In the genomic region with DNA sequence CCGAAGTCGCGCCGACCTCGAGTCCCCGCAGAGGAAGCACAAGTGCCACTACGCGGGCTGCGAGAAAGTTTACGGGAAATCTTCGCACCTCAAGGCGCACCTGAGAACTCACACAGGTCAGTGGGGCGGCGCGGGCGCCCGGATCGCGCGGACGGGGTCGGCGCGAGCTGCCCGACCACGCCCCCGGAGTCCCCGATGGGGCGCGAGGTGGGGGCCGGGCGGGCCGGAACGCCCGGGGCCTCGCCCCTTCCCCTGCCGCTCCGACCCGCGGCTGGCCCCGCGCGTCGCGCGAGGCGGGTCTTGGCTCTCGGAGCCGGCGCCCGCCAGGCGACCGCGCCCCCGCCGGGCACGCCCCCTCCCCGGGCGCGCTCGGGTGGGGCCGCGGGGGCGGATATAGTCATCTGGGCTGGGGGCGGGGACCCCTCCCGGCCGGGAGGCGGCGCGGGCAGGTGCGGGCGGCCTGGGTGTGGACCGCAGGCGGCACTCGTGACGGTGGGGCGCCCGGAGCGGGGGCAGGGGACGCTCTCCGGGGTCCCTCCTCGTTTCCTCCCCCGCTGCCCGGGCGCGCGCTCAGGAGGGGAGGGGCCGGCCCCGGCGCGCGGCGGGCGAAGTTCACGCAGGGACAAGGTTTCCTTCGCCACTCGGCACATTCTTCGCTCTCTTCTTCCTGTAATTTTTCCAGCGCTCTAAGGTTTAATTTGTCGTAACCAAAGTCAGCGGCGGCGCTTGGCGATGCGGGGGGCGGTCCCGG, we compare ENCODE assay signal across 1 cellular context.
TF ChIP-seq lines count a peak whose summit lies in the region.

No MANE protein-coding gene starts in this region.

TF ChIP-seq in HepG2, 621 proteins besides CTCF, POLR2A, EP300 and RAD21 (continued from another document and continues in another):
- TF ChIP-seq, protein P1, sequence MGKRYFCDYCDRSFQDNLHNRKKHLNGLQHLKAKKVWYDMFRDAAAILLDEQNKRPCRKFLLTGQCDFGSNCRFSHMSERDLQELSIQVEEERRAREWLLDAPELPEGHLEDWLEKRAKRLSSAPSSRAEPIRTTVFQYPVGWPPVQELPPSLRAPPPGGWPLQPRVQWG (CRISPR knock-in tag; IDR thresholded peaks at IDR 0.05; ENCODE audit: borderline replicate concordance, low read depth) = no peak
- TF ChIP-seq CBX2 (IDR thresholded peaks at IDR 0.05; ENCODE audit: low read depth, low read length) = no peak
- TF ChIP-seq CBX2 (CRISPR knock-in tag; IDR thresholded peaks at IDR 0.05; ENCODE audit: low read depth) = no peak
- TF ChIP-seq ZFP1 (CRISPR knock-in tag; IDR thresholded peaks at IDR 0.05) = no peak
- TF ChIP-seq ZNF75D (CRISPR knock-in tag; IDR thresholded peaks at IDR 0.05; ENCODE audit: borderline replicate concordance) = no peak
- TF ChIP-seq ZBTB3 (CRISPR knock-in tag; IDR thresholded peaks at IDR 0.05; ENCODE audit: borderline replicate concordance, low read depth) = no peak
- TF ChIP-seq HINFP (CRISPR knock-in tag; IDR thresholded peaks at IDR 0.05; ENCODE audit: low read depth) = no peak
- TF ChIP-seq, protein P2, sequence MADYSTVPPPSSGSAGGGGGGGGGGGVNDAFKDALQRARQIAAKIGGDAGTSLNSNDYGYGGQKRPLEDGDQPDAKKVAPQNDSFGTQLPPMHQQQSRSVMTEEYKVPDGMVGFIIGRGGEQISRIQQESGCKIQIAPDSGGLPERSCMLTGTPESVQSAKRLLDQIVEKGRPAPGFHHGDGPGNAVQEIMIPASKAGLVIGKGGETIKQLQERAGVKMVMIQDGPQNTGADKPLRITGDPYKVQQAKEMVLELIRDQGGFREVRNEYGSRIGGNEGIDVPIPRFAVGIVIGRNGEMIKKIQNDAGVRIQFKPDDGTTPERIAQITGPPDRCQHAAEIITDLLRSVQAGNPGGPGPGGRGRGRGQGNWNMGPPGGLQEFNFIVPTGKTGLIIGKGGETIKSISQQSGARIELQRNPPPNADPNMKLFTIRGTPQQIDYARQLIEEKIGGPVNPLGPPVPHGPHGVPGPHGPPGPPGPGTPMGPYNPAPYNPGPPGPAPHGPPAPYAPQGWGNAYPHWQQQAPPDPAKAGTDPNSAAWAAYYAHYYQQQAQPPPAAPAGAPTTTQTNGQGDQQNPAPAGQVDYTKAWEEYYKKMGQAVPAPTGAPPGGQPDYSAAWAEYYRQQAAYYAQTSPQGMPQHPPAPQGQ (CRISPR knock-in tag; IDR thresholded peaks at IDR 0.05; ENCODE audit: borderline replicate concordance) = no peak
- TF ChIP-seq NFIC (IDR thresholded peaks at IDR 0.05; ENCODE audit: low read length) = no peak
- no peak for TF ChIP-seq ZNF792 (CRISPR knock-in tag; IDR thresholded peaks at IDR 0.05)
- TF ChIP-seq ZNF883 (CRISPR knock-in tag; IDR thresholded peaks at IDR 0.05; ENCODE audit: not compliant biosample characterization) = no peak
- TF ChIP-seq NR2F1 (CRISPR knock-in tag; IDR thresholded peaks at IDR 0.05) = no peak
- TF ChIP-seq, protein P3, sequence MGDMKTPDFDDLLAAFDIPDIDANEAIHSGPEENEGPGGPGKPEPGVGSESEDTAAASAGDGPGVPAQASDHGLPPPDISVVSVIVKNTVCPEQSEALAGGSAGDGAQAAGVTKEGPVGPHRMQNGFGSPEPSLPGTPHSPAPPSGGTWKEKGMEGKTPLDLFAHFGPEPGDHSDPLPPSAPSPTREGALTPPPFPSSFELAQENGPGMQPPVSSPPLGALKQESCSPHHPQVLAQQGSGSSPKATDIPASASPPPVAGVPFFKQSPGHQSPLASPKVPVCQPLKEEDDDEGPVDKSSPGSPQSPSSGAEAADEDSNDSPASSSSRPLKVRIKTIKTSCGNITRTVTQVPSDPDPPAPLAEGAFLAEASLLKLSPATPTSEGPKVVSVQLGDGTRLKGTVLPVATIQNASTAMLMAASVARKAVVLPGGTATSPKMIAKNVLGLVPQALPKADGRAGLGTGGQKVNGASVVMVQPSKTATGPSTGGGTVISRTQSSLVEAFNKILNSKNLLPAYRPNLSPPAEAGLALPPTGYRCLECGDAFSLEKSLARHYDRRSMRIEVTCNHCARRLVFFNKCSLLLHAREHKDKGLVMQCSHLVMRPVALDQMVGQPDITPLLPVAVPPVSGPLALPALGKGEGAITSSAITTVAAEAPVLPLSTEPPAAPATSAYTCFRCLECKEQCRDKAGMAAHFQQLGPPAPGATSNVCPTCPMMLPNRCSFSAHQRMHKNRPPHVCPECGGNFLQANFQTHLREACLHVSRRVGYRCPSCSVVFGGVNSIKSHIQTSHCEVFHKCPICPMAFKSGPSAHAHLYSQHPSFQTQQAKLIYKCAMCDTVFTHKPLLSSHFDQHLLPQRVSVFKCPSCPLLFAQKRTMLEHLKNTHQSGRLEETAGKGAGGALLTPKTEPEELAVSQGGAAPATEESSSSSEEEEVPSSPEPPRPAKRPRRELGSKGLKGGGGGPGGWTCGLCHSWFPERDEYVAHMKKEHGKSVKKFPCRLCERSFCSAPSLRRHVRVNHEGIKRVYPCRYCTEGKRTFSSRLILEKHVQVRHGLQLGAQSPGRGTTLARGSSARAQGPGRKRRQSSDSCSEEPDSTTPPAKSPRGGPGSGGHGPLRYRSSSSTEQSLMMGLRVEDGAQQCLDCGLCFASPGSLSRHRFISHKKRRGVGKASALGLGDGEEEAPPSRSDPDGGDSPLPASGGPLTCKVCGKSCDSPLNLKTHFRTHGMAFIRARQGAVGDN (CRISPR knock-in tag; IDR thresholded peaks at IDR 0.05) = peak; percentile 41; the same call in 1 of the 2 replicates
- no peak for TF ChIP-seq NR0B2 (CRISPR knock-in tag; IDR thresholded peaks at IDR 0.05)
- TF ChIP-seq, protein P4, sequence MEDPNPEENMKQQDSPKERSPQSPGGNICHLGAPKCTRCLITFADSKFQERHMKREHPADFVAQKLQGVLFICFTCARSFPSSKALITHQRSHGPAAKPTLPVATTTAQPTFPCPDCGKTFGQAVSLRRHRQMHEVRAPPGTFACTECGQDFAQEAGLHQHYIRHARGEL (CRISPR knock-in tag; IDR thresholded peaks at IDR 0.05) = no peak
- TF ChIP-seq, protein P5, sequence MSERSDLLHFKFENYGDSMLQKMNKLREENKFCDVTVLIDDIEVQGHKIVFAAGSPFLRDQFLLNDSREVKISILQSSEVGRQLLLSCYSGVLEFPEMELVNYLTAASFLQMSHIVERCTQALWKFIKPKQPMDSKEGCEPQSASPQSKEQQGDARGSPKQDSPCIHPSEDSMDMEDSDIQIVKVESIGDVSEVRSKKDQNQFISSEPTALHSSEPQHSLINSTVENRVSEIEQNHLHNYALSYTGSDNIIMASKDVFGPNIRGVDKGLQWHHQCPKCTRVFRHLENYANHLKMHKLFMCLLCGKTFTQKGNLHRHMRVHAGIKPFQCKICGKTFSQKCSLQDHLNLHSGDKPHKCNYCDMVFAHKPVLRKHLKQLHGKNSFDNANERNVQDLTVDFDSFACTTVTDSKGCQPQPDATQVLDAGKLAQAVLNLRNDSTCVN (CRISPR knock-in tag; IDR thresholded peaks at IDR 0.05; ENCODE audit: borderline replicate concordance) = no peak
- no peak for TF ChIP-seq HNRNPH1 (optimal IDR thresholded peaks at IDR 0.05; ENCODE audit: low read depth, low read length)
- no peak for TF ChIP-seq EHMT2 (IDR thresholded peaks at IDR 0.05; ENCODE audit: borderline replicate concordance, low read depth, low read length)
- no peak for TF ChIP-seq ZNF644 (CRISPR knock-in tag; IDR thresholded peaks at IDR 0.05; ENCODE audit: low read depth)
- no peak for TF ChIP-seq ZMYM3 (CRISPR knock-in tag; IDR thresholded peaks at IDR 0.05)
- TF ChIP-seq CEBPB (IDR thresholded peaks at IDR 0.05; ENCODE audit: borderline replicate concordance, low read depth, low read length) = no peak
- no peak for TF ChIP-seq NR1H2 (CRISPR knock-in tag; IDR thresholded peaks at IDR 0.05; ENCODE audit: borderline replicate concordance, low read depth)
- no peak for TF ChIP-seq ZKSCAN5 (CRISPR knock-in tag; IDR thresholded peaks at IDR 0.05)
- 0 out of 2 replicates have a peak, but pooled peaks have one; percentile 35 for TF ChIP-seq MTERF4 (CRISPR knock-in tag; IDR thresholded peaks at IDR 0.05)
- no peak; the same call in 1 of the 2 replicates for TF ChIP-seq ZNF142 (CRISPR knock-in tag; IDR thresholded peaks at IDR 0.05)
- TF ChIP-seq ZNF331 (CRISPR knock-in tag; IDR thresholded peaks at IDR 0.05) = no peak
- no peak for TF ChIP-seq SIX1 (CRISPR knock-in tag; IDR thresholded peaks at IDR 0.05; ENCODE audit: borderline replicate concordance)
- no peak for TF ChIP-seq SNAPC4 (CRISPR knock-in tag; IDR thresholded peaks at IDR 0.05)
- TF ChIP-seq MTA1 (CRISPR knock-in tag; IDR thresholded peaks at IDR 0.05; ENCODE audit: borderline replicate concordance) = no peak
